1 cellular context compared by ENCODE assay signal in the genomic region with DNA sequence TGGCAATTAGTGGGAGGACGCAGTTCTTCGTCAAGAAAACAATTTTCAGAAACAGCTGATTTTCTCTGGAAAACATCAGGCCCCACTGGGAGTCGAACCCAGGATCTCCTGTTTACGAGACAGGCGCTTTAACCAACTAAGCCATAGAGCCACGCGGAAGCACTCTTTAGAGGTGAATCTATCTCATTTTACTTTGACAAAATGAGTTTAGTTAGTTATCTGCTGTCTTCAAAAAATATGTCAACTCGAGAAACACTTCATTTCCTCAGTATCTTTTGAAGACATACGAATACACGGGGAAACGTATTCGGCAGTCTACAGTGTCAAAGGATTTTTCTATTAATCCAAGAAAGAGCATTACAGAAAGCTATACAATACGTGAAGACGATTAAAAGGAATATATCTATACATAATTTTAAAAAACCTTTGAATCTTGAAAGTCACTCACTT.
TF ChIP-seq lines count a peak whose summit lies in the region.

No MANE protein-coding gene starts in this region.

TF ChIP-seq in HepG2, 621 proteins besides CTCF, POLR2A, EP300 and RAD21 (continues in another document):
- TF ChIP-seq, protein P1, sequence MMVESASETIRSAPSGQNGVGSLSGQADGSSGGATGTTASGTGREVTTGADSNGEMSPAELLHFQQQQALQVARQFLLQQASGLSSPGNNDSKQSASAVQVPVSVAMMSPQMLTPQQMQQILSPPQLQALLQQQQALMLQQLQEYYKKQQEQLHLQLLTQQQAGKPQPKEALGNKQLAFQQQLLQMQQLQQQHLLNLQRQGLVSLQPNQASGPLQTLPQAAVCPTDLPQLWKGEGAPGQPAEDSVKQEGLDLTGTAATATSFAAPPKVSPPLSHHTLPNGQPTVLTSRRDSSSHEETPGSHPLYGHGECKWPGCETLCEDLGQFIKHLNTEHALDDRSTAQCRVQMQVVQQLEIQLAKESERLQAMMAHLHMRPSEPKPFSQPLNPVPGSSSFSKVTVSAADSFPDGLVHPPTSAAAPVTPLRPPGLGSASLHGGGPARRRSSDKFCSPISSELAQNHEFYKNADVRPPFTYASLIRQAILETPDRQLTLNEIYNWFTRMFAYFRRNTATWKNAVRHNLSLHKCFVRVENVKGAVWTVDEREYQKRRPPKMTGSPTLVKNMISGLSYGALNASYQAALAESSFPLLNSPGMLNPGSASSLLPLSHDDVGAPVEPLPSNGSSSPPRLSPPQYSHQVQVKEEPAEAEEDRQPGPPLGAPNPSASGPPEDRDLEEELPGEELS (CRISPR knock-in tag; IDR thresholded peaks at IDR 0.05), result peak; percentile 54; the same call in 1 of the 2 replicates
- TF ChIP-seq PITX1 (CRISPR knock-in tag; IDR thresholded peaks at IDR 0.05), result peak; percentile 64; the same call in 1 of the 2 replicates
- peak; percentile 42; the same call in 1 of the 2 replicates for TF ChIP-seq FOXA3 (CRISPR knock-in tag; IDR thresholded peaks at IDR 0.05)
- TF ChIP-seq CC2D1A (CRISPR knock-in tag; IDR thresholded peaks at IDR 0.05), result no peak
- 0 out of 2 replicates have a peak, but pooled peaks have one; percentile 40 for TF ChIP-seq ERF (CRISPR knock-in tag; IDR thresholded peaks at IDR 0.05)
- TF ChIP-seq NCOR1 (IDR thresholded peaks at IDR 0.05; ENCODE audit: borderline replicate concordance, low read length), result 0 out of 2 replicates have a peak, but pooled peaks have one; percentile 30
- TF ChIP-seq GABPA (IDR thresholded peaks at IDR 0.05; ENCODE audit: low read depth, low read length), result no peak
- TF ChIP-seq GABPA (CRISPR knock-in tag; IDR thresholded peaks at IDR 0.05; ENCODE audit: low read depth), result peak; percentile 36; the same call in 1 of the 2 replicates
- peak; percentile 67 for TF ChIP-seq GATAD2A (CRISPR knock-in tag; IDR thresholded peaks at IDR 0.05)
- no peak for TF ChIP-seq ZNF441 (CRISPR knock-in tag; IDR thresholded peaks at IDR 0.05; ENCODE audit: borderline replicate concordance)
- TF ChIP-seq, protein P2, sequence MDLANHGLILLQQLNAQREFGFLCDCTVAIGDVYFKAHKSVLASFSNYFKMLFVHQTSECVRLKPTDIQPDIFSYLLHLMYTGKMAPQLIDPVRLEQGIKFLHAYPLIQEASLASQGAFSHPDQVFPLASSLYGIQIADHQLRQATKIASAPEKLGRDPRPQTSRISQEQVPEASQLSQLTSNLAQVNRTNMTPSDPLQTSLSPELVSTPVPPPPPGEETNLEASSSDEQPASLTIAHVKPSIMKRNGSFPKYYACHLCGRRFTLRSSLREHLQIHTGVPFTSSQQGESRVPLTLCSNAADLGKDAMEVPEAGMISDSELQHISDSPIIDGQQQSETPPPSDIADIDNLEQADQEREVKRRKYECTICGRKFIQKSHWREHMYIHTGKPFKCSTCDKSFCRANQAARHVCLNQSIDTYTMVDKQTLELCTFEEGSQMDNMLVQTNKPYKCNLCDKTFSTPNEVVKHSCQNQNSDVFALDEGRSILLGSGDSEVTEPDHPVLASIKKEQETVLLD (CRISPR knock-in tag; IDR thresholded peaks at IDR 0.05; ENCODE audit: low read depth), result no peak
- peak; percentile 48; the same call in 1 of the 2 replicates for TF ChIP-seq TOPORS (CRISPR knock-in tag; IDR thresholded peaks at IDR 0.05)
- no peak for TF ChIP-seq HDAC1 (CRISPR knock-in tag; IDR thresholded peaks at IDR 0.05)
- no peak for TF ChIP-seq NONO (IDR thresholded peaks at IDR 0.05)
- TF ChIP-seq NONO (CRISPR knock-in tag; conservative IDR thresholded peaks at IDR 0.05), result 0 out of 2 replicates have a peak, but pooled peaks have one; percentile 39
- TF ChIP-seq, protein P3, sequence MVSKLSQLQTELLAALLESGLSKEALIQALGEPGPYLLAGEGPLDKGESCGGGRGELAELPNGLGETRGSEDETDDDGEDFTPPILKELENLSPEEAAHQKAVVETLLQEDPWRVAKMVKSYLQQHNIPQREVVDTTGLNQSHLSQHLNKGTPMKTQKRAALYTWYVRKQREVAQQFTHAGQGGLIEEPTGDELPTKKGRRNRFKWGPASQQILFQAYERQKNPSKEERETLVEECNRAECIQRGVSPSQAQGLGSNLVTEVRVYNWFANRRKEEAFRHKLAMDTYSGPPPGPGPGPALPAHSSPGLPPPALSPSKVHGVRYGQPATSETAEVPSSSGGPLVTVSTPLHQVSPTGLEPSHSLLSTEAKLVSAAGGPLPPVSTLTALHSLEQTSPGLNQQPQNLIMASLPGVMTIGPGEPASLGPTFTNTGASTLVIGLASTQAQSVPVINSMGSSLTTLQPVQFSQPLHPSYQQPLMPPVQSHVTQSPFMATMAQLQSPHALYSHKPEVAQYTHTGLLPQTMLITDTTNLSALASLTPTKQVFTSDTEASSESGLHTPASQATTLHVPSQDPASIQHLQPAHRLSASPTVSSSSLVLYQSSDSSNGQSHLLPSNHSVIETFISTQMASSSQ (IDR thresholded peaks at IDR 0.05; ENCODE audit: low read depth), result peak; percentile 43; the same call in 1 of the 2 replicates
- TF ChIP-seq, protein P3 (CRISPR knock-in tag; IDR thresholded peaks at IDR 0.05; ENCODE audit: borderline replicate concordance), result no peak
- peak; percentile 41 for TF ChIP-seq RBM22 (optimal IDR thresholded peaks at IDR 0.05; ENCODE audit: low read length)
- TF ChIP-seq, protein P4, sequence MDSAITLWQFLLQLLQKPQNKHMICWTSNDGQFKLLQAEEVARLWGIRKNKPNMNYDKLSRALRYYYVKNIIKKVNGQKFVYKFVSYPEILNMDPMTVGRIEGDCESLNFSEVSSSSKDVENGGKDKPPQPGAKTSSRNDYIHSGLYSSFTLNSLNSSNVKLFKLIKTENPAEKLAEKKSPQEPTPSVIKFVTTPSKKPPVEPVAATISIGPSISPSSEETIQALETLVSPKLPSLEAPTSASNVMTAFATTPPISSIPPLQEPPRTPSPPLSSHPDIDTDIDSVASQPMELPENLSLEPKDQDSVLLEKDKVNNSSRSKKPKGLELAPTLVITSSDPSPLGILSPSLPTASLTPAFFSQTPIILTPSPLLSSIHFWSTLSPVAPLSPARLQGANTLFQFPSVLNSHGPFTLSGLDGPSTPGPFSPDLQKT (CRISPR knock-in tag; IDR thresholded peaks at IDR 0.05; ENCODE audit: borderline replicate concordance), result no peak
- TF ChIP-seq SMAD3 (CRISPR knock-in tag; IDR thresholded peaks at IDR 0.05), result 0 out of 2 replicates have a peak, but pooled peaks have one; percentile 63
- TF ChIP-seq, protein P5, sequence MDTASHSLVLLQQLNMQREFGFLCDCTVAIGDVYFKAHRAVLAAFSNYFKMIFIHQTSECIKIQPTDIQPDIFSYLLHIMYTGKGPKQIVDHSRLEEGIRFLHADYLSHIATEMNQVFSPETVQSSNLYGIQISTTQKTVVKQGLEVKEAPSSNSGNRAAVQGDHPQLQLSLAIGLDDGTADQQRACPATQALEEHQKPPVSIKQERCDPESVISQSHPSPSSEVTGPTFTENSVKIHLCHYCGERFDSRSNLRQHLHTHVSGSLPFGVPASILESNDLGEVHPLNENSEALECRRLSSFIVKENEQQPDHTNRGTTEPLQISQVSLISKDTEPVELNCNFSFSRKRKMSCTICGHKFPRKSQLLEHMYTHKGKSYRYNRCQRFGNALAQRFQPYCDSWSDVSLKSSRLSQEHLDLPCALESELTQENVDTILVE (CRISPR knock-in tag; IDR thresholded peaks at IDR 0.05), result peak; percentile 76; the same call in 1 of the 2 replicates
- TF ChIP-seq, protein P6, sequence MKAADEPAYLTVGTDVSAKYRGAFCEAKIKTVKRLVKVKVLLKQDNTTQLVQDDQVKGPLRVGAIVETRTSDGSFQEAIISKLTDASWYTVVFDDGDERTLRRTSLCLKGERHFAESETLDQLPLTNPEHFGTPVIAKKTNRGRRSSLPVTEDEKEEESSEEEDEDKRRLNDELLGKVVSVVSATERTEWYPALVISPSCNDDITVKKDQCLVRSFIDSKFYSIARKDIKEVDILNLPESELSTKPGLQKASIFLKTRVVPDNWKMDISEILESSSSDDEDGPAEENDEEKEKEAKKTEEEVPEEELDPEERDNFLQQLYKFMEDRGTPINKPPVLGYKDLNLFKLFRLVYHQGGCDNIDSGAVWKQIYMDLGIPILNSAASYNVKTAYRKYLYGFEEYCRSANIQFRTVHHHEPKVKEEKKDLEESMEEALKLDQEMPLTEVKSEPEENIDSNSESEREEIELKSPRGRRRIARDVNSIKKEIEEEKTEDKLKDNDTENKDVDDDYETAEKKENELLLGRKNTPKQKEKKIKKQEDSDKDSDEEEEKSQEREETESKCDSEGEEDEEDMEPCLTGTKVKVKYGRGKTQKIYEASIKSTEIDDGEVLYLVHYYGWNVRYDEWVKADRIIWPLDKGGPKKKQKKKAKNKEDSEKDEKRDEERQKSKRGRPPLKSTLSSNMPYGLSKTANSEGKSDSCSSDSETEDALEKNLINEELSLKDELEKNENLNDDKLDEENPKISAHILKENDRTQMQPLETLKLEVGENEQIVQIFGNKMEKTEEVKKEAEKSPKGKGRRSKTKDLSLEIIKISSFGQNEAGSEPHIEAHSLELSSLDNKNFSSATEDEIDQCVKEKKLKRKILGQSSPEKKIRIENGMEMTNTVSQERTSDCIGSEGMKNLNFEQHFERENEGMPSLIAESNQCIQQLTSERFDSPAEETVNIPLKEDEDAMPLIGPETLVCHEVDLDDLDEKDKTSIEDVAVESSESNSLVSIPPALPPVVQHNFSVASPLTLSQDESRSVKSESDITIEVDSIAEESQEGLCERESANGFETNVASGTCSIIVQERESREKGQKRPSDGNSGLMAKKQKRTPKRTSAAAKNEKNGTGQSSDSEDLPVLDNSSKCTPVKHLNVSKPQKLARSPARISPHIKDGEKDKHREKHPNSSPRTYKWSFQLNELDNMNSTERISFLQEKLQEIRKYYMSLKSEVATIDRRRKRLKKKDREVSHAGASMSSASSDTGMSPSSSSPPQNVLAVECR (CRISPR knock-in tag; IDR thresholded peaks at IDR 0.05; ENCODE audit: borderline replicate concordance), result no peak; the same call in 1 of the 2 replicates
- no peak for TF ChIP-seq ZNF550 (CRISPR knock-in tag; IDR thresholded peaks at IDR 0.05; ENCODE audit: borderline replicate concordance)
- TF ChIP-seq ZMAT3 (CRISPR knock-in tag; conservative IDR thresholded peaks at IDR 0.05), result no peak
- peak; percentile 62; the same call in 1 of the 2 replicates for TF ChIP-seq ZNF256 (CRISPR knock-in tag; conservative IDR thresholded peaks at IDR 0.05)
- 0 out of 2 replicates have a peak, but pooled peaks have one; percentile 39 for TF ChIP-seq ZNF792 (CRISPR knock-in tag; IDR thresholded peaks at IDR 0.05)
- TF ChIP-seq ZFP36 (IDR thresholded peaks at IDR 0.05; ENCODE audit: borderline replicate concordance, low read depth, low read length, partially characterized antibody), result no peak
- 0 out of 2 replicates have a peak, but pooled peaks have one; percentile 23 for TF ChIP-seq ZKSCAN8 (CRISPR knock-in tag; IDR thresholded peaks at IDR 0.05; ENCODE audit: borderline replicate concordance)
- 0 out of 2 replicates have a peak, but pooled peaks have one; percentile 22 for TF ChIP-seq KLF11 (CRISPR knock-in tag; IDR thresholded peaks at IDR 0.05)
- TF ChIP-seq, protein P7, sequence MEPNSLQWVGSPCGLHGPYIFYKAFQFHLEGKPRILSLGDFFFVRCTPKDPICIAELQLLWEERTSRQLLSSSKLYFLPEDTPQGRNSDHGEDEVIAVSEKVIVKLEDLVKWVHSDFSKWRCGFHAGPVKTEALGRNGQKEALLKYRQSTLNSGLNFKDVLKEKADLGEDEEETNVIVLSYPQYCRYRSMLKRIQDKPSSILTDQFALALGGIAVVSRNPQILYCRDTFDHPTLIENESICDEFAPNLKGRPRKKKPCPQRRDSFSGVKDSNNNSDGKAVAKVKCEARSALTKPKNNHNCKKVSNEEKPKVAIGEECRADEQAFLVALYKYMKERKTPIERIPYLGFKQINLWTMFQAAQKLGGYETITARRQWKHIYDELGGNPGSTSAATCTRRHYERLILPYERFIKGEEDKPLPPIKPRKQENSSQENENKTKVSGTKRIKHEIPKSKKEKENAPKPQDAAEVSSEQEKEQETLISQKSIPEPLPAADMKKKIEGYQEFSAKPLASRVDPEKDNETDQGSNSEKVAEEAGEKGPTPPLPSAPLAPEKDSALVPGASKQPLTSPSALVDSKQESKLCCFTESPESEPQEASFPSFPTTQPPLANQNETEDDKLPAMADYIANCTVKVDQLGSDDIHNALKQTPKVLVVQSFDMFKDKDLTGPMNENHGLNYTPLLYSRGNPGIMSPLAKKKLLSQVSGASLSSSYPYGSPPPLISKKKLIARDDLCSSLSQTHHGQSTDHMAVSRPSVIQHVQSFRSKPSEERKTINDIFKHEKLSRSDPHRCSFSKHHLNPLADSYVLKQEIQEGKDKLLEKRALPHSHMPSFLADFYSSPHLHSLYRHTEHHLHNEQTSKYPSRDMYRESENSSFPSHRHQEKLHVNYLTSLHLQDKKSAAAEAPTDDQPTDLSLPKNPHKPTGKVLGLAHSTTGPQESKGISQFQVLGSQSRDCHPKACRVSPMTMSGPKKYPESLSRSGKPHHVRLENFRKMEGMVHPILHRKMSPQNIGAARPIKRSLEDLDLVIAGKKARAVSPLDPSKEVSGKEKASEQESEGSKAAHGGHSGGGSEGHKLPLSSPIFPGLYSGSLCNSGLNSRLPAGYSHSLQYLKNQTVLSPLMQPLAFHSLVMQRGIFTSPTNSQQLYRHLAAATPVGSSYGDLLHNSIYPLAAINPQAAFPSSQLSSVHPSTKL (CRISPR knock-in tag; IDR thresholded peaks at IDR 0.05), result peak; percentile 65
- TF ChIP-seq KAT8 (CRISPR knock-in tag; IDR thresholded peaks at IDR 0.05), result peak; percentile 74
- peak; percentile 73; the same call in 1 of the 2 replicates for TF ChIP-seq RXRB (CRISPR knock-in tag; IDR thresholded peaks at IDR 0.05; ENCODE audit: borderline replicate concordance)
- TF ChIP-seq HMG20A (CRISPR knock-in tag; IDR thresholded peaks at IDR 0.05; ENCODE audit: borderline replicate concordance), result peak; percentile 41; the same call in 1 of the 2 replicates
